In genomic region chr17:73228748-73229236, GRCh38 we compare ENCODE assay signal across 8 cellular contexts. TPM values are rescaled to one million over a fixed set of nuclear protein-coding genes. Genes with fewer than 3 reads are reported as not detected.
A peak's percentile ranks its signal among the peaks of the same experiment; 100 is the strongest.
DNase-seq lines count a peak whose midpoint lies in the region; ATAC-seq, FAIRE-seq and TF ChIP-seq lines count a peak whose summit lies in the region.

No MANE protein-coding gene starts in this region.

- peaks cover 67 to 76% (median 71%) of the 10 kb centered on the region in 3 donors for H3K4me1 Mint-ChIP-seq in T-cell

- H3K4me3 Mint-ChIP-seq in T-cell, result peak overlapping the region; percentile 14 to 38 (median 28)

- no peaks in the 10 kb centered on the region for H3K27me3 ChIP-seq in endocrine pancreas (ENCODE audit: control insufficient read depth, insufficient read depth, low read length)

- CTCF ChIA-PET in T-cell (lab: Charles Lee), result interaction anchor here (1.3 to 2.4 kb wide), 3 partner anchors 14 to 37 kb away, joined by 4 to 10 read pairs (median 5); no protein-coding TSS in a partner anchor

- H3K9me3 ChIP-seq in endocrine pancreas (ENCODE audit: control insufficient read depth, low read length), result no peaks in the 10 kb centered on the region

- peaks cover 27% of the 10 kb centered on the region for H3K4me1 ChIP-seq in endocrine pancreas (ENCODE audit: control insufficient read depth, insufficient read depth, low read length)

- no peak for FAIRE-seq in GM12891 (lab: Jason Lieb, UNC)

- DNase-seq in AG08396 (ENCODE audit: low spot score) (peak; percentile 92), GM12891 (ENCODE audit: insufficient read length, low spot score) (peak; percentile 20), HT-29 (ENCODE audit: low spot score) (peak; percentile 33), T-cell (peak in 2 of 34 experiments; percentile 19 to 20), midbrain (lab: John Stamatoyannopoulos, UW) (peak; percentile 23)

- no peaks in the 10 kb centered on the region for H3K27me3 Mint-ChIP-seq in T-cell

- POLR2A ChIA-PET in T-cell (lab: Charles Lee), result interaction anchor here in 1 of 2 donors (1.0 kb wide), 1 partner anchor 22 kb away, joined by 3 read pairs; no protein-coding TSS in a partner anchor

- H3K36me3 ChIP-seq in endocrine pancreas (ENCODE audit: control insufficient read depth, insufficient read depth, low read length), result no peaks in the 10 kb centered on the region

- ATAC-seq in T-cell (replicated peaks in 1 of 4) (no peak), HG02623 (IDR thresholded peaks at IDR 0.05; ENCODE audit: unreplicated experiment) (no peak), HG02970 (IDR thresholded peaks at IDR 0.05; ENCODE audit: low FRiP score, unreplicated experiment) (no peak)

- no peaks in the 10 kb centered on the region for H3K9me3 Mint-ChIP-seq in T-cell

- TF ChIP-seq POLR2A in GM12891 (IDR thresholded peaks at IDR 0.05; ENCODE audit: low read depth, low read length), result no peak

- H3K36me3 Mint-ChIP-seq in T-cell, result peaks cover 4% of the 10 kb centered on the region

- H3K27ac Mint-ChIP-seq in T-cell, result peak overlapping the region; percentile 55 to 57

- peak overlapping the region; percentile 20 for H3K4me3 ChIP-seq in endocrine pancreas (ENCODE audit: control insufficient read depth, insufficient read depth, low read length)

- no peak overlapping the region for H3K9ac ChIP-seq in endocrine pancreas (ENCODE audit: control insufficient read depth, insufficient read depth, low read length)

TF ChIP-seq in GM12891, 5 proteins besides CTCF, POLR2A, EP300 and RAD21:
- TF ChIP-seq PAX5 (IDR thresholded peaks at IDR 0.05; ENCODE audit: insufficient read depth, low read length, severe bottlenecking) (no peak), SPI1 (IDR thresholded peaks at IDR 0.05; ENCODE audit: low read depth, low read length) (no peak), TAF1 (IDR thresholded peaks at IDR 0.05; ENCODE audit: low read depth, low read length) (no peak), POLR2AphosphoS5 (IDR thresholded peaks at IDR 0.05; ENCODE audit: low read depth, low read length) (no peak), POU2F2 (IDR thresholded peaks at IDR 0.05; ENCODE audit: low read depth, low read length) (no peak)

RNA-seq across cellular contexts. Expression of gene CPSF4L, which starts 32.9 kb away (rescaled TPM):
- polyA plus RNA-seq in GM12891 (2012; ENCODE audit: low read depth, missing spikeins), result not detected
- total RNA-seq in HT-29 (2014; rRNA removed; shearing (Covaris generic)), result 0.13 TPM in 1 of 2 replicates, not detected in the other
- not detected for total RNA-seq in T-cell

RNA-seq across cellular contexts. Expression of gene COG1, which starts 35.9 kb away (rescaled TPM):
- polyA plus RNA-seq in GM12891 (2012; ENCODE audit: low read depth, missing spikeins), result 18.0 TPM
- 16.3 and 23.0 TPM in 2 replicates for total RNA-seq in HT-29 (2014; rRNA removed; shearing (Covaris generic))
- total RNA-seq in T-cell, result 10 to 100 TPM; 66.3 to 77.2 (median 73.3) TPM
